Comparison of ENCODE assay signal across 1 cellular context in the genomic region with DNA sequence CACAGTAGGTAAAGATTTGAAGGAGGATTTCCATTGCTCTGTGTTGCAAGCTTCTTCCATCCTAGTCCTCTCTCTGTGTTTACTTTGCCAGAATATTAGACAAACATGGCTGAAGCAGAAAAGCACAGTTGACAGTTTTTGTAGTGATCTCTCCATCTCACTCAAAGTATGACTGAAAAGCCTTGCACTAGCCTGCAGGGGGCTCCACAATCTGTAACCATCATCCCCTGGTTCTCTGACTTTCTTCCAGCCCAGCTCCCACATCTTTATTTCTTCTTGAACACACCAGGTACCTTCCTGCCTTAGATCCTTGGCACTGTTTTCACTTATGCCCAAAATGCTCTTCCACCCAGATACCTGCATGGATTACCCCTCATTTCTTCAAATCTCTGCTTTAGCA.
TF ChIP-seq lines count a peak whose summit lies in the region.

No MANE protein-coding gene starts in this region.

TF ChIP-seq in GM12878, 131 proteins besides CTCF, POLR2A, EP300 and RAD21 (continued from another document):
- TF ChIP-seq, protein P1, sequence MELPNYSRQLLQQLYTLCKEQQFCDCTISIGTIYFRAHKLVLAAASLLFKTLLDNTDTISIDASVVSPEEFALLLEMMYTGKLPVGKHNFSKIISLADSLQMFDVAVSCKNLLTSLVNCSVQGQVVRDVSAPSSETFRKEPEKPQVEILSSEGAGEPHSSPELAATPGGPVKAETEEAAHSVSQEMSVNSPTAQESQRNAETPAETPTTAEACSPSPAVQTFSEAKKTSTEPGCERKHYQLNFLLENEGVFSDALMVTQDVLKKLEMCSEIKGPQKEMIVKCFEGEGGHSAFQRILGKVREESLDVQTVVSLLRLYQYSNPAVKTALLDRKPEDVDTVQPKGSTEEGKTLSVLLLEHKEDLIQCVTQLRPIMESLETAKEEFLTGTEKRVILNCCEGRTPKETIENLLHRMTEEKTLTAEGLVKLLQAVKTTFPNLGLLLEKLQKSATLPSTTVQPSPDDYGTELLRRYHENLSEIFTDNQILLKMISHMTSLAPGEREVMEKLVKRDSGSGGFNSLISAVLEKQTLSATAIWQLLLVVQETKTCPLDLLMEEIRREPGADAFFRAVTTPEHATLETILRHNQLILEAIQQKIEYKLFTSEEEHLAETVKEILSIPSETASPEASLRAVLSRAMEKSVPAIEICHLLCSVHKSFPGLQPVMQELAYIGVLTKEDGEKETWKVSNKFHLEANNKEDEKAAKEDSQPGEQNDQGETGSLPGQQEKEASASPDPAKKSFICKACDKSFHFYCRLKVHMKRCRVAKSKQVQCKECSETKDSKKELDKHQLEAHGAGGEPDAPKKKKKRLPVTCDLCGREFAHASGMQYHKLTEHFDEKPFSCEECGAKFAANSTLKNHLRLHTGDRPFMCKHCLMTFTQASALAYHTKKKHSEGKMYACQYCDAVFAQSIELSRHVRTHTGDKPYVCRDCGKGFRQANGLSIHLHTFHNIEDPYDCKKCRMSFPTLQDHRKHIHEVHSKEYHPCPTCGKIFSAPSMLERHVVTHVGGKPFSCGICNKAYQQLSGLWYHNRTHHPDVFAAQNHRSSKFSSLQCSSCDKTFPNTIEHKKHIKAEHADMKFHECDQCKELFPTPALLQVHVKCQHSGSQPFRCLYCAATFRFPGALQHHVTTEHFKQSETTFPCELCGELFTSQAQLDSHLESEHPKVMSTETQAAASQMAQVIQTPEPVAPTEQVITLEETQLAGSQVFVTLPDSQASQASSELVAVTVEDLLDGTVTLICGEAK (IDR thresholded peaks at IDR 0.05; ENCODE audit: borderline replicate concordance): no peak
- TF ChIP-seq, protein P2, sequence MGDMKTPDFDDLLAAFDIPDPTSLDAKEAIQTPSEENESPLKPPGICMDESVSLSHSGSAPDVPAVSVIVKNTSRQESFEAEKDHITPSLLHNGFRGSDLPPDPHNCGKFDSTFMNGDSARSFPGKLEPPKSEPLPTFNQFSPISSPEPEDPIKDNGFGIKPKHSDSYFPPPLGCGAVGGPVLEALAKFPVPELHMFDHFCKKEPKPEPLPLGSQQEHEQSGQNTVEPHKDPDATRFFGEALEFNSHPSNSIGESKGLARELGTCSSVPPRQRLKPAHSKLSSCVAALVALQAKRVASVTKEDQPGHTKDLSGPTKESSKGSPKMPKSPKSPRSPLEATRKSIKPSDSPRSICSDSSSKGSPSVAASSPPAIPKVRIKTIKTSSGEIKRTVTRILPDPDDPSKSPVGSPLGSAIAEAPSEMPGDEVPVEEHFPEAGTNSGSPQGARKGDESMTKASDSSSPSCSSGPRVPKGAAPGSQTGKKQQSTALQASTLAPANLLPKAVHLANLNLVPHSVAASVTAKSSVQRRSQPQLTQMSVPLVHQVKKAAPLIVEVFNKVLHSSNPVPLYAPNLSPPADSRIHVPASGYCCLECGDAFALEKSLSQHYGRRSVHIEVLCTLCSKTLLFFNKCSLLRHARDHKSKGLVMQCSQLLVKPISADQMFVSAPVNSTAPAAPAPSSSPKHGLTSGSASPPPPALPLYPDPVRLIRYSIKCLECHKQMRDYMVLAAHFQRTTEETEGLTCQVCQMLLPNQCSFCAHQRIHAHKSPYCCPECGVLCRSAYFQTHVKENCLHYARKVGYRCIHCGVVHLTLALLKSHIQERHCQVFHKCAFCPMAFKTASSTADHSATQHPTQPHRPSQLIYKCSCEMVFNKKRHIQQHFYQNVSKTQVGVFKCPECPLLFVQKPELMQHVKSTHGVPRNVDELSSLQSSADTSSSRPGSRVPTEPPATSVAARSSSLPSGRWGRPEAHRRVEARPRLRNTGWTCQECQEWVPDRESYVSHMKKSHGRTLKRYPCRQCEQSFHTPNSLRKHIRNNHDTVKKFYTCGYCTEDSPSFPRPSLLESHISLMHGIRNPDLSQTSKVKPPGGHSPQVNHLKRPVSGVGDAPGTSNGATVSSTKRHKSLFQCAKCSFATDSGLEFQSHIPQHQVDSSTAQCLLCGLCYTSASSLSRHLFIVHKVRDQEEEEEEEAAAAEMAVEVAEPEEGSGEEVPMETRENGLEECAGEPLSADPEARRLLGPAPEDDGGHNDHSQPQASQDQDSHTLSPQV (IDR thresholded peaks at IDR 0.05): no peak
- TF ChIP-seq, protein P3, sequence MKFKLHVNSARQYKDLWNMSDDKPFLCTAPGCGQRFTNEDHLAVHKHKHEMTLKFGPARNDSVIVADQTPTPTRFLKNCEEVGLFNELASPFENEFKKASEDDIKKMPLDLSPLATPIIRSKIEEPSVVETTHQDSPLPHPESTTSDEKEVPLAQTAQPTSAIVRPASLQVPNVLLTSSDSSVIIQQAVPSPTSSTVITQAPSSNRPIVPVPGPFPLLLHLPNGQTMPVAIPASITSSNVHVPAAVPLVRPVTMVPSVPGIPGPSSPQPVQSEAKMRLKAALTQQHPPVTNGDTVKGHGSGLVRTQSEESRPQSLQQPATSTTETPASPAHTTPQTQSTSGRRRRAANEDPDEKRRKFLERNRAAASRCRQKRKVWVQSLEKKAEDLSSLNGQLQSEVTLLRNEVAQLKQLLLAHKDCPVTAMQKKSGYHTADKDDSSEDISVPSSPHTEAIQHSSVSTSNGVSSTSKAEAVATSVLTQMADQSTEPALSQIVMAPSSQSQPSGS (IDR thresholded peaks at IDR 0.05; ENCODE audit: low read length): no peak
- TF ChIP-seq, protein P4, sequence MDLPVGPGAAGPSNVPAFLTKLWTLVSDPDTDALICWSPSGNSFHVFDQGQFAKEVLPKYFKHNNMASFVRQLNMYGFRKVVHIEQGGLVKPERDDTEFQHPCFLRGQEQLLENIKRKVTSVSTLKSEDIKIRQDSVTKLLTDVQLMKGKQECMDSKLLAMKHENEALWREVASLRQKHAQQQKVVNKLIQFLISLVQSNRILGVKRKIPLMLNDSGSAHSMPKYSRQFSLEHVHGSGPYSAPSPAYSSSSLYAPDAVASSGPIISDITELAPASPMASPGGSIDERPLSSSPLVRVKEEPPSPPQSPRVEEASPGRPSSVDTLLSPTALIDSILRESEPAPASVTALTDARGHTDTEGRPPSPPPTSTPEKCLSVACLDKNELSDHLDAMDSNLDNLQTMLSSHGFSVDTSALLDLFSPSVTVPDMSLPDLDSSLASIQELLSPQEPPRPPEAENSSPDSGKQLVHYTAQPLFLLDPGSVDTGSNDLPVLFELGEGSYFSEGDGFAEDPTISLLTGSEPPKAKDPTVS (IDR thresholded peaks at IDR 0.05; ENCODE audit: low read depth, low read length): no peak
